In the genomic region with DNA sequence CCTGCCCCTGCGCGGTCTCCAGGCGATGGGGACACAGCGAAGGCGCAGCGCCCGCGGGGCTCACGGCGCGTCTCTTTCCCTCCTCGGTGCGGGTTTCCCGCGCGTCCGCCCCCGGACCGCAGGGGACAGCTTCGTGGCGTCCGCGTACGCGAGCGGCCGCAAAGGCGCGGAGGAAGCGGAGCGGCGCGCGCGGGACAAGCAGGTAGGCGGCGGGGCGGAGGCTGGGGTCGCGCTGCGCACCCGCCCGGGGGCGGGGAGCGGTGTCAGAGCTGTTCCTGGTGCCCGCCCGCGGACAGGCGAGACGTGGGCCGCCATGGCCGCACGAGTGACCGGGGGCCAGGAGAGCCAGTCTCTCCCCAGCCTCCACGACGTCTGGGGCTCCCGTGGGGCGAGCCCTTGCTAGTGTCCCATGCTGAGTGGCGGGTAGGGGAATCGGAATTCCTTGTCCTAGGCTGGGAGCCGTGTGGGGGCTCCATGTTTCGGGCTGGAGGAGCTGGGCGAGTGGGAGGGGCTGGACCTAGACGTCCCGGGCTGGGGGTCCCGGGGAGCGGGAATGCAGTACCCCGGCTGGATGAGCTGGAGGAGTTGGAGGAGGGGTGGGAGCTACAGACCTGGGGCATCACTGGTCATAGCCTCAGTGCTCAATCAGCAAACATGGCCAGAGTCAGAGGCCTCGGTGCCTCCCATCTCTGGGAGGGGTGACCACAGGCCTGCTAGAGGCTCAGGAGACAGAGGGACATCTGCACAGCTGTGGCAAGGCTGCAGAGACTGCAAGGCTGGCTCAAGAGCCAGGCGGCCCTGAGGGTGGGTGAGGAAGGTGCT, we compare ENCODE assay signal across 9 cellular contexts. TPM values are rescaled to one million over a fixed set of nuclear protein-coding genes. Genes with fewer than 3 reads are reported as not detected.
DNase-seq lines count a peak whose midpoint lies in the region; ATAC-seq and TF ChIP-seq lines count a peak whose summit lies in the region.
"Had no signal": no experiment of that assay in that cellular context is flagged by ENCODE, and none has a peak within 500 bp of the region (broad histone marks: within the 10 kb centered on the region; RNA-seq: fewer than 3 reads in every experiment).

No MANE protein-coding gene starts in this region.

- peaks cover 0 to 13% of the 10 kb centered on the region in 2 donors for H3K27me3 ChIP-seq in breast epithelium
- peaks cover 0 to 81% (median 38%) of the 10 kb centered on the region in 45 donors for H3K27me3 ChIP-seq in dorsolateral prefrontal cortex

- H3K4me1 ChIP-seq in breast epithelium (peaks cover 5 to 16% of the 10 kb centered on the region in 2 donors), urinary bladder (ENCODE audit: insufficient read depth) (peaks cover 4% of the 10 kb centered on the region)

- H3K4me3 ChIP-seq in breast epithelium (peak overlapping the region; percentile 37 to 84 (median 67)), dorsolateral prefrontal cortex (peak overlapping the region in 58 of 59 donors; percentile 16 to 68 (median 49)), urinary bladder (ENCODE audit: low read depth, low read length) (peak overlapping the region; percentile 58)

- H3K4me1 Mint-ChIP-seq in MCF 10A (ENCODE audit: insufficient read depth, unreplicated experiment) (peaks cover 7% of the 10 kb centered on the region), mesothelial cell of epicardium (peaks cover 33% of the 10 kb centered on the region)

- TF ChIP-seq CTCF in breast epithelium (IDR thresholded peaks at IDR 0.05), result no peak
- no peak for TF ChIP-seq CTCF in MCF 10A (IDR thresholded peaks at IDR 0.05; ENCODE audit: unreplicated experiment)
- no peak for TF ChIP-seq CTCF in dorsolateral prefrontal cortex (IDR thresholded peaks at IDR 0.05 in 54 of 56, conservative IDR thresholded peaks at IDR 0.05 in 2 of 56; ENCODE audit: low read depth in 1 of 56, partially characterized antibody in 56 of 56)
- no peak for TF ChIP-seq CTCF in mesothelial cell of epicardium (IDR thresholded peaks at IDR 0.05; ENCODE audit: unreplicated experiment)

- H3K4me3 Mint-ChIP-seq in MCF 10A (ENCODE audit: unreplicated experiment) (no peak overlapping the region), mesothelial cell of epicardium (peak overlapping the region; percentile 74)
- H3K4me3 Mint-ChIP-seq: HFFc6 had no signal

- DNase-seq in breast epithelium (ENCODE audit: low spot score in 2 of 2) (peak; percentile 14 to 39), MCF 10A (ENCODE audit: unreplicated experiment) (no peak), dorsolateral prefrontal cortex (peak in 7 of 10 donors; percentile 2 to 34 (median 26)), mesothelial cell of epicardium (ENCODE audit: low spot score in 2 of 2, unreplicated experiment in 2 of 2) (peak; percentile 20 to 40), HK-2 (ENCODE audit: unreplicated experiment) (no peak), NCI-H1105 treated with DMSO at 0.1 percent for 48 hours (lab: John Stamatoyannopoulos, UW) (no peak)
- DNase-seq: HFFc6 had no signal

- no peaks in the 10 kb centered on the region for H3K36me3 Mint-ChIP-seq in MCF 10A (ENCODE audit: insufficient read depth, unreplicated experiment)
- no peaks in the 10 kb centered on the region for H3K36me3 Mint-ChIP-seq in mesothelial cell of epicardium

- no TSS peak for BruUV-seq in MCF 10A (replicated peaks; lab: Mats Ljungman, UMichigan)

- no peak overlapping the region for H3K27ac Mint-ChIP-seq in MCF 10A (ENCODE audit: low read depth, unreplicated experiment)
- no peak overlapping the region for H3K27ac Mint-ChIP-seq in mesothelial cell of epicardium
- H3K27ac Mint-ChIP-seq: HFFc6 had no signal

- H3K9me3 ChIP-seq in breast epithelium, result no peaks in the 10 kb centered on the region

- H3K27me3 Mint-ChIP-seq in MCF 10A (ENCODE audit: insufficient read depth, unreplicated experiment) (peaks cover 62% of the 10 kb centered on the region), mesothelial cell of epicardium (ENCODE audit: low read depth) (peaks cover 70% of the 10 kb centered on the region)

- ATAC-seq in GM18519 (IDR thresholded peaks at IDR 0.05; ENCODE audit: low FRiP score, unreplicated experiment), result no peak

- intact Hi-C loops in breast epithelium (cut with DNase I; ENCODE audit: low total_unique reads) (loop anchor here (1.0 kb wide), 1 partner anchor 44 kb away; no protein-coding TSS in a partner anchor), MCF 10A (cut with micrococcal nuclease) (loop anchor here (2.0 kb wide), 1 partner anchor 87 kb away; no protein-coding TSS in a partner anchor), dorsolateral prefrontal cortex (cut with DNase I) (no loop called here)

- H3K36me3 ChIP-seq in breast epithelium (no peaks in the 10 kb centered on the region), urinary bladder (ENCODE audit: insufficient read depth) (no peaks in the 10 kb centered on the region)

- H3K9me3 Mint-ChIP-seq in MCF 10A (ENCODE audit: unreplicated experiment) (no peaks in the 10 kb centered on the region), mesothelial cell of epicardium (no peaks in the 10 kb centered on the region)
- H3K9me3 Mint-ChIP-seq: HFFc6 had no signal

- WGBS in urinary bladder, result 9% methylated on average over 70 of the region's 70 CpGs

- POLR2A ChIA-PET in MCF 10A (lab: Yijun Ruan, JAX), result no interaction called here

- TF ChIP-seq POLR2A in breast epithelium (IDR thresholded peaks at IDR 0.05), result no peak

- no peak overlapping the region for H3K27ac ChIP-seq in breast epithelium
- no peak overlapping the region for H3K27ac ChIP-seq in dorsolateral prefrontal cortex
- H3K27ac ChIP-seq in urinary bladder (ENCODE audit: low read depth), result no peak overlapping the region

- CTCF ChIA-PET in MCF 10A (lab: Yijun Ruan, JAX), result interaction anchor here (1.4 kb wide), 1 partner anchor 86 kb away, joined by 7 read pairs; no protein-coding TSS in a partner anchor

RNA-seq across cellular contexts. Expression of gene NKD2, which starts 1.0 kb away (rescaled TPM):
- total RNA-seq in breast epithelium (10 to 100 TPM in 1 of 3 donors, 1 to 10 TPM in 1, not detected in 1; 5.9 to 16.7 TPM), MCF 10A (2022) (0.21 and 0.32 TPM in 2 replicates), dorsolateral prefrontal cortex (10 to 100 TPM in 89 of 120 experiments, 1 to 10 TPM in 31; 4.1 to 25.2 (median 11.7) TPM), mesothelial cell of epicardium (52.8 to 65.1 TPM (median 63.4 TPM) in 3 replicates), urinary bladder (1.3 TPM)
- polyA plus RNA-seq in urinary bladder, result 7.5 TPM
- total RNA-seq: HFFc6 had no signal

Comparison
In these comparisons a context has a peak if more than half of its experiments do, and no peak if none do; other contexts are left out.
1. DNase-seq: peak in breast epithelium (2 of 2), dorsolateral prefrontal cortex (7 of 10) and mesothelial cell of epicardium (2 of 2); none in MCF 10A (single experiment), HK-2 (single experiment) and NCI-H1105 treated with DMSO at 0.1 percent for 48 hours (single experiment).
2. intact Hi-C loops: an anchor here in breast epithelium (1.0 kb wide) and MCF 10A (2.0 kb wide); none called in dorsolateral prefrontal cortex.
3. Peak in every context shown above with its lines, with median percentiles within 50 percentile points of each other: H3K4me3 ChIP-seq.